In the genomic region with DNA sequence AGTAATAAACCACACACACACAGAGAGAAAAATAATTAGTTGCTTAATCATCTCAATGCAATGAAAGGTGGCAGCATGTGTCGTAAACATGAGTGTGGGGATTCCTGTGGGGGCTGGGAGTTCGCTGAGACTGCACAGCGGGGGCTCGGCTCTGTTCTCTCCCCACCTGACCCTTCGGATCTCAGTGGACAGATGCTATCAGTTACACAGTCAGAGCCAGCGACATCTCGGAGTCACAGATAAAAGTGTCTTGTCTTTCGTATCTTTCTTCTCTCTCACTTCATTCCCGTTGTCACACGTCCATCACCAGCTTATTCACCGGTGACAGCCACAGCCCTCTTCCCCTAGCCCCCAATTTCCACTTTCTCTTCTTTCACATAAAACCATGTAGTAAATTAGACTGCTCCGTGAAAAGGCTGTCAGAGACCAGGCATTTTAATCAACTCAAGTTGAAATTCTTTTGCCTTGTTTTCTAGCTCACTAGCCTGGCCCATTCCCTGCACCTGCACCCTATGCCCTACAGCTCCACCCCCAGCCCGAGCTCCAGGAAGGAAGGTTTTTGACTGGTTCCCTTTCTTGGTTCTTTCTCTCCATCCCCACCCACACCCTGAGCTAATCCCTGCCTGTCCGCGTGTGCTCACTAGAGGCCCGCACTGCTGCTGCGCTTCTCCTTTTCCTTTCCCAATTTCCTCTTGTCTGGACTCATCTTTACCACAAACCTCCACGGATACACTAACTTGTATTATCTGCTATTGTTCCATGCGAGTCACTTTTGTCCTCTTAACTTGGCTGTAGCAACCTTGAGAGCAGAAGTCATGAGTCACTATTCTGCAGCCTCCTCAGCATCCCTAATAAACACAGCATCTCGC, we compare ENCODE assay signal across 16 cellular contexts. TPM values are rescaled to one million over a fixed set of nuclear protein-coding genes. Genes with fewer than 3 reads are reported as not detected.
DNase-seq lines count a peak whose midpoint lies in the region; ATAC-seq and TF ChIP-seq lines count a peak whose summit lies in the region.
"Had no signal": no experiment of that assay in that cellular context is flagged by ENCODE, and none has a peak within 500 bp of the region (broad histone marks: within the 10 kb centered on the region; RNA-seq: fewer than 3 reads in every experiment).

No MANE protein-coding gene starts in this region.

- H3K27me3 Mint-ChIP-seq in H9 (ENCODE audit: low read depth), result no peaks in the 10 kb centered on the region; the same call in 1 of the 2 replicates
- H3K27me3 Mint-ChIP-seq in glutamatergic neuron (ENCODE audit: unreplicated experiment), result no peaks in the 10 kb centered on the region
- H3K27me3 Mint-ChIP-seq in CD8-positive, alpha-beta memory T cell, result peaks cover 11 to 44% of the 10 kb centered on the region in 2 donors

- no peak overlapping the region for H2BK15ac ChIP-seq in H9 (ENCODE audit: low read depth, low read length)
- no peak overlapping the region for H2BK15ac ChIP-seq in neuronal stem cell (ENCODE audit: low read length)

- H3K18ac ChIP-seq in H9 (ENCODE audit: insufficient read length, low read depth, low read length), result no peak overlapping the region
- no peak overlapping the region for H3K18ac ChIP-seq in neuronal stem cell (ENCODE audit: low read length)

- CTCF ChIA-PET in CD8-positive, alpha-beta memory T cell (lab: Charles Lee), result no interaction called here

- H4K20me1 ChIP-seq in H9 (ENCODE audit: control insufficient read depth, insufficient read depth, insufficient read length), result no peaks in the 10 kb centered on the region
- H4K20me1 ChIP-seq in smooth muscle cell (ENCODE audit: low read depth), result no peaks in the 10 kb centered on the region

- no peak overlapping the region for H3K9ac ChIP-seq in H9 (ENCODE audit: extremely low read depth, insufficient read length, low read length)
- H3K9ac ChIP-seq in neuronal stem cell (ENCODE audit: low read depth, low read length, poor library complexity), result no peak overlapping the region
- H3K9ac ChIP-seq in smooth muscle cell (ENCODE audit: low read depth), result no peak overlapping the region

- H3K14ac ChIP-seq in H9 (ENCODE audit: insufficient read depth, low read length), result no peak overlapping the region
- no peak overlapping the region for H3K14ac ChIP-seq in neuronal stem cell (ENCODE audit: low read length)

- H2BK12ac ChIP-seq in H9 (ENCODE audit: insufficient read length, low read depth, low read length), result no peak overlapping the region
- no peak overlapping the region for H2BK12ac ChIP-seq in neuronal stem cell (ENCODE audit: low read length)

- H3F3A ChIP-seq in smooth muscle cell (ENCODE audit: low read depth), result peaks cover 7% of the 10 kb centered on the region

- H2BK120ac ChIP-seq in H9 (ENCODE audit: low read depth, low read length, poor library complexity, severe bottlenecking) (no peak overlapping the region), neuronal stem cell (ENCODE audit: low read depth, low read length) (no peak overlapping the region)

- H3K36me3 ChIP-seq in neuronal stem cell (replicated peaks in 1 of 2; ENCODE audit: control insufficient read depth in 2 of 2, insufficient read depth in 2 of 2, low read length in 2 of 2) (no peaks in the 10 kb centered on the region), smooth muscle cell (ENCODE audit: low read depth) (no peaks in the 10 kb centered on the region)
- no peaks in the 10 kb centered on the region for H3K36me3 ChIP-seq in CD8-positive, alpha-beta memory T cell (ENCODE audit: insufficient read depth, low read length)

- H4K91ac ChIP-seq in H9 (ENCODE audit: insufficient read length, low read depth, low read length), result no peak overlapping the region
- H4K91ac ChIP-seq in neuronal stem cell (ENCODE audit: low read depth, low read length, poor library complexity), result no peak overlapping the region

- H3K9me3 Mint-ChIP-seq in H9 (peaks cover 0 to 6% of the 10 kb centered on the region in 2 experiments; a peak in 2 of 5 replicates), glutamatergic neuron (ENCODE audit: unreplicated experiment) (peaks cover 3% of the 10 kb centered on the region)
- peaks cover 0 to 2% (median 0%) of the 10 kb centered on the region in 5 donors for H3K9me3 Mint-ChIP-seq in CD8-positive, alpha-beta memory T cell
- H3K9me3 Mint-ChIP-seq: stimulated activated naive CD8-positive, alpha-beta T cell treated with anti-CD3 and anti-CD28 coated beads, Interleukin-15, amount 100 ng/mL, for 72 hours; T-helper 1 cell treated with Interleukin-12 subunit alpha and Interleukin-12 subunit beta and Interleukin-4 antibody, amounts not matched to agents 30 μg/mL and 1 μg/mL, for 36 hours had no signal

- H3K4me3 ChIP-seq in neuronal stem cell (ENCODE audit: low read length in 2 of 2) (no peak overlapping the region), smooth muscle cell (no peak overlapping the region)
- H3K4me3 ChIP-seq in CD8-positive, alpha-beta memory T cell (ENCODE audit: low read length), result no peak overlapping the region
- H3K4me3 ChIP-seq: coronary artery had no signal

- no peak overlapping the region for H4K5ac ChIP-seq in H9 (ENCODE audit: insufficient read length, low read depth, low read length)

- H3K27ac Mint-ChIP-seq in H9 (0 out of 7 replicates have a peak overlapping the region, but pooled peaks of 1 of the 3 experiments have one; percentile 3), glutamatergic neuron (ENCODE audit: unreplicated experiment) (peak overlapping the region; percentile 26)
- H3K27ac Mint-ChIP-seq in CD8-positive, alpha-beta memory T cell, result no peak overlapping the region
- H3K27ac Mint-ChIP-seq: activated naive CD8-positive, alpha-beta T cell; stimulated activated naive CD8-positive, alpha-beta T cell treated with anti-CD3 and anti-CD28 coated beads, Interleukin-15, amount 100 ng/mL, for 72 hours; T-helper 1 cell treated with Interleukin-12 subunit alpha and Interleukin-12 subunit beta and Interleukin-4 antibody, amounts not matched to agents 30 μg/mL and 1 μg/mL, for 36 hours had no signal

- no peak overlapping the region for H3K56ac ChIP-seq in H9 (ENCODE audit: insufficient read length, low read depth, low read length)

- no peak overlapping the region for H3K27ac ChIP-seq in H9 (ENCODE audit: insufficient read length, low read depth, low read length)
- no peak overlapping the region for H3K27ac ChIP-seq in neuronal stem cell (replicated peaks; ENCODE audit: low read length)
- no peak overlapping the region for H3K27ac ChIP-seq in CD8-positive, alpha-beta memory T cell (ENCODE audit: low read depth, low read length)
- H3K27ac ChIP-seq in smooth muscle cell (ENCODE audit: low read depth), result no peak overlapping the region

- DNase-seq in H9 (peak; percentile 42), RPMI7951 (ENCODE audit: low read depth) (peak; percentile 70), glutamatergic neuron (no peak), neuronal stem cell (ENCODE audit: low spot score) (peak; percentile 12), T-helper 9 cell (no peak), smooth muscle cell (lab: John Stamatoyannopoulos, UW; ENCODE audit: unreplicated experiment) (no peak)
- no peak for DNase-seq in CD8-positive, alpha-beta memory T cell
- DNase-seq: NCI-H146; posterior cingulate gyrus; stimulated activated CD4-positive, alpha-beta T cell treated with anti-CD3 and anti-CD28 coated beads, Interleukin-4, amount 100 ng/mL, for 1 hour; stimulated activated naive CD8-positive, alpha-beta T cell treated with anti-CD3 and anti-CD28 coated beads, Interleukin-15, amount 100 ng/mL, for 72 hours had no signal

- H3K4me1 Mint-ChIP-seq in H9, result peaks cover 12 to 17% of the 10 kb centered on the region in 2 experiments
- H3K4me1 Mint-ChIP-seq in glutamatergic neuron (ENCODE audit: low read depth, unreplicated experiment), result peaks cover 16% of the 10 kb centered on the region
- H3K4me1 Mint-ChIP-seq in CD8-positive, alpha-beta memory T cell, result no peaks in the 10 kb centered on the region
- H3K4me1 Mint-ChIP-seq: stimulated activated naive CD8-positive, alpha-beta T cell treated with anti-CD3 and anti-CD28 coated beads, Interleukin-15, amount 100 ng/mL, for 72 hours had no signal

- TF ChIP-seq CTCF in H9 (conservative IDR thresholded peaks at IDR 0.05) (no peak), glutamatergic neuron (IDR thresholded peaks at IDR 0.05; ENCODE audit: partially characterized antibody, unreplicated experiment) (no peak), smooth muscle cell (IDR thresholded peaks at IDR 0.05; ENCODE audit: borderline replicate concordance, insufficient read depth, poor library complexity, severe bottlenecking) (no peak)

- H3K23me2 ChIP-seq in H9 (ENCODE audit: insufficient read length, low read depth, low read length, poor library complexity, severe bottlenecking), result no peaks in the 10 kb centered on the region

- H3K23ac ChIP-seq in H9 (ENCODE audit: insufficient read length, low read depth, low read length) (no peak overlapping the region), neuronal stem cell (ENCODE audit: low read depth, low read length, poor library complexity) (no peak overlapping the region)

- ATAC-seq in GM18907 (IDR thresholded peaks at IDR 0.05; ENCODE audit: unreplicated experiment), result no peak
- ATAC-seq: stimulated activated naive CD8-positive, alpha-beta T cell treated with anti-CD3 and anti-CD28 coated beads, Interleukin-15, amount 100 ng/mL, for 72 hours had no signal

- H3T11ph ChIP-seq in H9 (ENCODE audit: low read length), result no peak overlapping the region

- H2BK20ac ChIP-seq in H9 (ENCODE audit: low read depth, low read length, poor library complexity, severe bottlenecking), result no peak overlapping the region

- H3K27me3 ChIP-seq in H9 (ENCODE audit: insufficient read depth, low read length) (no peaks in the 10 kb centered on the region), neuronal stem cell (ENCODE audit: control insufficient read depth in 3 of 3, insufficient read depth in 3 of 3, low read depth in 1 of 3, low read length in 3 of 3) (peaks cover 0 to 5% (median 0%) of the 10 kb centered on the region in 3 experiments), smooth muscle cell (ENCODE audit: low read depth) (no peaks in the 10 kb centered on the region)
- H3K27me3 ChIP-seq in CD8-positive, alpha-beta memory T cell (ENCODE audit: insufficient read depth, low read length, poor library complexity, severe bottlenecking), result no peaks in the 10 kb centered on the region

- H3K4me3 Mint-ChIP-seq in H9 (no peak overlapping the region; a peak in 1 of 5 replicates), glutamatergic neuron (ENCODE audit: unreplicated experiment) (peak overlapping the region; percentile 6)
- H3K4me3 Mint-ChIP-seq in CD8-positive, alpha-beta memory T cell, result no peak overlapping the region
- H3K4me3 Mint-ChIP-seq: activated naive CD8-positive, alpha-beta T cell; stimulated activated naive CD8-positive, alpha-beta T cell treated with anti-CD3 and anti-CD28 coated beads, Interleukin-15, amount 100 ng/mL, for 72 hours; T-helper 1 cell treated with Interleukin-12 subunit alpha and Interleukin-12 subunit beta and Interleukin-4 antibody, amounts not matched to agents 30 μg/mL and 1 μg/mL, for 36 hours had no signal

- H3K9me3 ChIP-seq in H9 (ENCODE audit: control insufficient read depth, low read depth, low read length) (no peaks in the 10 kb centered on the region), neuronal stem cell (replicated peaks in 1 of 2; ENCODE audit: control insufficient read depth in 2 of 2, insufficient read depth in 1 of 2, low read depth in 1 of 2, low read length in 2 of 2) (no peaks in the 10 kb centered on the region), smooth muscle cell (replicated peaks; ENCODE audit: low read depth) (no peaks in the 10 kb centered on the region)
- H3K9me3 ChIP-seq in CD8-positive, alpha-beta memory T cell (ENCODE audit: low read length), result no peaks in the 10 kb centered on the region

- H3K4me1 ChIP-seq in H9 (ENCODE audit: insufficient read depth, low read length), result no peaks in the 10 kb centered on the region
- peaks cover 0 to 6% of the 10 kb centered on the region in 2 donors for H3K4me1 ChIP-seq in neuronal stem cell (ENCODE audit: control insufficient read depth in 2 of 2, insufficient read depth in 1 of 2, low read depth in 1 of 2, low read length in 2 of 2)
- no peaks in the 10 kb centered on the region for H3K4me1 ChIP-seq in CD8-positive, alpha-beta memory T cell (ENCODE audit: insufficient read depth, low read length)
- H3K4me1 ChIP-seq in smooth muscle cell (ENCODE audit: low read depth), result no peaks in the 10 kb centered on the region

- no peak overlapping the region for H3K4ac ChIP-seq in H9 (ENCODE audit: low read depth, low read length)
- no peak overlapping the region for H3K4ac ChIP-seq in neuronal stem cell (ENCODE audit: low read length)

- H2AK5ac ChIP-seq in H9 (ENCODE audit: insufficient read length, low read length) (no peak overlapping the region), neuronal stem cell (ENCODE audit: low read depth, low read length) (no peak overlapping the region)

- H2BK5ac ChIP-seq in H9 (ENCODE audit: insufficient read length, low read length) (no peak overlapping the region), neuronal stem cell (ENCODE audit: low read length) (no peak overlapping the region)

- H3K4me2 ChIP-seq in H9 (ENCODE audit: insufficient read depth, insufficient read length, low read length) (no peak overlapping the region), neuronal stem cell (ENCODE audit: insufficient read depth, low read length, poor library complexity, severe bottlenecking) (no peak overlapping the region), smooth muscle cell (no peak overlapping the region)

- H3K36me3 Mint-ChIP-seq in H9 (ENCODE audit: insufficient read depth in 1 of 3, low read depth in 3 of 3) (no peaks in the 10 kb centered on the region; a peak in 1 of 7 replicates), glutamatergic neuron (ENCODE audit: unreplicated experiment) (no peaks in the 10 kb centered on the region)
- H3K36me3 Mint-ChIP-seq in CD8-positive, alpha-beta memory T cell, result no peaks in the 10 kb centered on the region
- H3K36me3 Mint-ChIP-seq: activated naive CD8-positive, alpha-beta T cell had no signal

- no peaks in the 10 kb centered on the region for H3K79me1 ChIP-seq in H9 (ENCODE audit: insufficient read depth, low read depth, low read length, poor library complexity, severe bottlenecking)
- H3K79me1 ChIP-seq in neuronal stem cell (ENCODE audit: low read depth, low read length), result no peaks in the 10 kb centered on the region

- no CpG with 5 or more reads among the region's 20 CpGs for WGBS in H9 (ENCODE audit: extremely low coverage, insufficient read length, low lambda C conversion rate)
- no CpG with 5 or more reads among the region's 20 CpGs for WGBS in neuronal stem cell (ENCODE audit: extremely low coverage in 2 of 2, insufficient read length in 2 of 2, insufficient replicate concordance in 1 of 2), 2 donors
- 76% methylated on average over 20 of the region's 20 CpGs for WGBS in smooth muscle cell (ENCODE audit: low lambda C conversion rate)

- no peak overlapping the region for H4K8ac ChIP-seq in H9 (replicated peaks; ENCODE audit: insufficient read length, low read depth, low read length)
- no peak overlapping the region for H4K8ac ChIP-seq in neuronal stem cell (ENCODE audit: low read depth, low read length)

- no peaks in the 10 kb centered on the region for H3K79me2 ChIP-seq in H9 (ENCODE audit: insufficient read depth, low read length)
- H3K79me2 ChIP-seq in smooth muscle cell (ENCODE audit: low read depth), result no peaks in the 10 kb centered on the region

- no peak overlapping the region for H2AFZ ChIP-seq in H9 (ENCODE audit: low read length)
- H2AFZ ChIP-seq in neuronal stem cell (ENCODE audit: low read length), result no peak overlapping the region
- H2AFZ ChIP-seq in smooth muscle cell (ENCODE audit: low read depth), result no peak overlapping the region

- POLR2A ChIA-PET in CD8-positive, alpha-beta memory T cell (lab: Charles Lee), result no interaction called here

RNA-seq across cellular contexts. Expression of a gene that starts 36.8 kb away (rescaled TPM):
- total RNA-seq in H9 (2021) (0.59 and 0.70 TPM in 2 replicates), glutamatergic neuron (ENCODE audit: unreplicated experiment) (0.20 TPM), smooth muscle cell (10.8 and 13.8 TPM in 2 replicates)
- 95.0 and 103 TPM in 2 replicates for total RNA-seq in RPMI7951 (2014; rRNA removed; shearing (Covaris generic))
- polyA plus RNA-seq in neuronal stem cell (2013, experiment 1 of 2), result 1.0 TPM
- 1.1 TPM for polyA plus RNA-seq in neuronal stem cell (2013, experiment 2 of 2)
- under 1 TPM in 1 of 2 experiments, not detected in 1; 0.04 TPM for total RNA-seq in CD8-positive, alpha-beta memory T cell
- not detected for polyA plus RNA-seq in CD8-positive, alpha-beta memory T cell
- 10.5 and 13.7 TPM in 2 replicates for polyA plus RNA-seq in smooth muscle cell
- total RNA-seq: HT-29 had no signal

Comparison
In these comparisons a context has a peak if more than half of its experiments do, and no peak if none do; other contexts are left out.
1. DNase-seq: peak in H9 (single experiment), RPMI7951 (single experiment) and neuronal stem cell (single experiment); none in glutamatergic neuron (single experiment), CD8-positive, alpha-beta memory T cell (0 of 5), T-helper 9 cell (single experiment) and smooth muscle cell (single experiment).